Comparison of ENCODE assay signal across 9 cellular contexts in the genomic region with DNA sequence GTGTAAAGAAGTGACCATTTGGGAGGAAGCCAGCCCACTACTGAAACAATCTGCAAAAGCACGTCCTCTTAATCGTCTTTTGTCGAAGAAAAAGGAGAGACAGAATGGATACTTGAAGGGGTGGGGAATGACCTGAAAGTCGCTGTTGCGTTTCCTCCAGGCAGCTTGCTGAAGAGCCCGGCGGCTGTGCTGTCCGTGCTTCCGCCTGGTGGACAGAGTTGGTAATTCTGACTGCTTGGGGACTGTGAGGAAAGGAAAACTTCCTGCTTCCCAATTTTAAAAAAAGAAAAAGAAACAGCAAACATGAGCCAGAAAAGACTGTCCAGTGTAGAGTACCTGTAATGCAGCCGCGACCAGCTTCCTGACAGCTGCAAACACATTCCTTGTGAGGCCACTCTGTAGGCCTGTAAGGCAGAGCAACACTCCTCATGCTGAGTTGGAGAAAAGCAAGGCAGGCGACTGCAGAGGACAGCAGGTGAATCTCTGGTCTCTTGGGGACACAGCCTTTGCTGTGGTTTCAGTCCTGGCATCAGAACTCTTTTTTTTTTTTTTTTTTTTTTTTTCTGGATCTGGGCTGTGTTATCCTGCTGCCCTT.
DNase-seq lines count a peak whose midpoint lies in the region; ATAC-seq, FAIRE-seq and TF ChIP-seq lines count a peak whose summit lies in the region.
"Had no signal": no experiment of that assay in that cellular context is flagged by ENCODE, and none has a peak within 500 bp of the region (broad histone marks: within the 10 kb centered on the region; RNA-seq: fewer than 3 reads in every experiment).

No MANE protein-coding gene starts in this region.

- DNase-seq in D721Med (ENCODE audit: insufficient read length, low spot score) (no peak), UCSD-AML1 (lab: John Stamatoyannopoulos, UW; ENCODE audit: unreplicated experiment) (peak; percentile 39), cardiac muscle cell (ENCODE audit: low read depth in 1 of 2, low spot score in 1 of 2) (peak; percentile 71 to 89), small intestine (peak; percentile 25), inferior parietal cortex (ENCODE audit: extremely low spot score) (no peak)
- DNase-seq: naive B cell had no signal

- TF ChIP-seq CTCF in D721Med (IDR thresholded peaks at IDR 0.05; ENCODE audit: insufficient read depth, missing control alignments) (peak; percentile 16), cardiac muscle cell (IDR thresholded peaks at IDR 0.05; ENCODE audit: low read depth, low read length) (peak; percentile 97)

- H3K36me3 ChIP-seq in cardiac muscle cell (no peaks in the 10 kb centered on the region), small intestine (ENCODE audit: control insufficient read depth in 2 of 2, insufficient read depth in 2 of 2, low read length in 2 of 2) (no peaks in the 10 kb centered on the region)

- ATAC-seq in GM19395 (IDR thresholded peaks at IDR 0.05; ENCODE audit: unreplicated experiment) (peak; percentile 86), HG03565 (IDR thresholded peaks at IDR 0.05; ENCODE audit: unreplicated experiment) (peak; percentile 69), GM21528 (IDR thresholded peaks at IDR 0.05; ENCODE audit: low FRiP score, unreplicated experiment) (no peak)

- 13 to 14% (median 13%) methylated on average over 12 of the region's 12 CpGs for WGBS in small intestine, 3 donors

- H3K27ac ChIP-seq in cardiac muscle cell, result no peak overlapping the region
- no peak overlapping the region for H3K27ac ChIP-seq in small intestine (ENCODE audit: low read depth in 1 of 2, low read length in 1 of 2)

- H3K4me1 ChIP-seq in cardiac muscle cell (ENCODE audit: low read depth) (no peaks in the 10 kb centered on the region), small intestine (ENCODE audit: control insufficient read depth in 2 of 2, insufficient read depth in 1 of 2, low read depth in 1 of 2, low read length in 1 of 2) (no peaks in the 10 kb centered on the region)

- H3K9me3 ChIP-seq in cardiac muscle cell (ENCODE audit: low read depth) (no peaks in the 10 kb centered on the region), small intestine (ENCODE audit: control insufficient read depth, low read depth) (no peaks in the 10 kb centered on the region)

- H3K4me3 ChIP-seq in cardiac muscle cell (no peak overlapping the region), small intestine (ENCODE audit: low read depth in 1 of 2, low read length in 2 of 2) (no peak overlapping the region)

- H3K27me3 ChIP-seq in cardiac muscle cell (no peaks in the 10 kb centered on the region), small intestine (ENCODE audit: control insufficient read depth in 2 of 2, insufficient read depth in 2 of 2, low read length in 2 of 2) (no peaks in the 10 kb centered on the region)

- no peak for FAIRE-seq in D721Med (lab: Jason Lieb, UNC)
- FAIRE-seq in small intestine (lab: Jason Lieb, UNC), result no peak

Comparison
In these comparisons a context has a peak if more than half of its experiments do, and no peak if none do; other contexts are left out.
1. DNase-seq: peak in UCSD-AML1 (single experiment), cardiac muscle cell (2 of 2) and small intestine (single experiment); none in D721Med (single experiment) and inferior parietal cortex (single experiment).